ENCODE assay signal across 32 cellular contexts in the genomic region with DNA sequence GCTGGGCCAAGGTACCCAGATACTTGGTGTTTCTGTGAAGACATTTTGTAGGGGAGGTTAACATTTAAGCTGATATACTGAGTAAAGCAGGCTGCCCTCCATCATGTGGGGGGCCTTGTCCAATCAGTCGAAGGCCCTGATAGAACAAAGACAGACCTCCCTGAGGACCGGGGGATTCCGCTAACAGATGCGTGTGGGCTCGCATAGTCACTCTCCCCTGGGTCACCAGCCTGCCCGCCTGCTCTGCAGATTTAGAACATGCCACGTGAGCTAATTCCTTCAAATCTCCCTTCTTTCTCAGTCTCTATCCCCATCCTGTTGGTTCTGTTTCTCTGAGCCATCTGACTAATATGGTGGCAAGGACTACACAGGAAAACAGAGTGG.
"Had no signal": no experiment of that assay in that cellular context is flagged by ENCODE, and none has a peak within 500 bp of the region (broad histone marks: within the 10 kb centered on the region; RNA-seq: fewer than 3 reads in every experiment).

No MANE protein-coding gene starts in this region.

- H3K4me3 ChIP-seq: adrenal gland, ascending aorta, breast epithelium, cardiac muscle cell, colonic mucosa, esophagus squamous epithelium, gastroesophageal sphincter, heart right ventricle, hepatocyte had no signal

- H3K4me1 ChIP-seq: adrenal gland, ascending aorta, breast epithelium, colonic mucosa, gastroesophageal sphincter had no signal

- DNase-seq: activated CD4-positive, alpha-beta T cell treated with anti-CD3 and anti-CD28 coated beads for 1 hour; activated CD4-positive, alpha-beta T cell treated with anti-CD3 and anti-CD28 coated beads for 4 hours; activated CD4-positive, alpha-beta T cell treated with anti-CD3 and anti-CD28 coated beads, Interleukin-2, amount 50 U/mL, for 4 hours; activated effector memory CD4-positive, alpha-beta T cell treated with anti-CD3 and anti-CD28 coated beads, Interleukin-2, amount 50 U/mL, for 16 hours; activated naive CD8-positive, alpha-beta T cell treated with anti-CD3 and anti-CD28 coated beads for 36 hours; activated T-cell treated with anti-CD3 and anti-CD28 coated beads, Interleukin-2, amount 50 U/mL, for 1 hour; central memory CD4-positive, alpha-beta T cell; cerebellar nuclear complex; colonic mucosa; effector CD8-positive, alpha-beta T cell; esophagus squamous epithelium; foreskin melanocyte; heart right ventricle; T-helper 17 cell had no signal

- H3K27ac Mint-ChIP-seq: activated CD4-positive, alpha-beta memory T cell treated with anti-CD3 and anti-CD28 coated beads, Interleukin-2, amount 10 ng/mL, durations not matched to agents 7 days and 5 days; activated CD4-positive, alpha-beta T cell treated with anti-CD3 and anti-CD28 coated beads, Interleukin-2, amount 10 ng/mL, durations not matched to agents 7 days and 5 days; activated naive CD4-positive, alpha-beta T cell treated with anti-CD3 and anti-CD28 coated beads for 36 hours; activated naive CD4-positive, alpha-beta T cell treated with anti-CD3 and anti-CD28 coated beads, Interleukin-2, amount 50 U/mL, for 24 hours; activated naive CD8-positive, alpha-beta T cell treated with anti-CD3 and anti-CD28 coated beads for 36 hours; activated naive CD8-positive, alpha-beta T cell treated with anti-CD3 and anti-CD28 coated beads, Interleukin-2, amount 50 U/mL, for 24 hours; activated T-helper 1 cell treated with anti-CD3 and anti-CD28 coated beads, Interleukin-12 subunit alpha, Interleukin-12 subunit beta, Interleukin-2, Interleukin-4 antibody, amounts not matched to agents 30 ng/mL and 10 ng/mL and 1 ng/mL, durations not matched to agents 14 hours and 24 hours and 36 hours; activated T-helper 2 cell treated with anti-CD3 and anti-CD28 coated beads, Interferon-gamma antibody, Interleukin-2, Interleukin-4, amounts not matched to agents 10 μg/mL and 5 μg/mL and 100 μg/mL, durations not matched to agents 14 hours and 24 hours and 36 hours; T-helper 17 cell; WTC11 had no signal

- ATAC-seq: activated naive CD8-positive, alpha-beta T cell treated with anti-CD3 and anti-CD28 coated beads, Interleukin-2, amount 50 U/mL, for 24 hours; gastroesophageal sphincter; heart right ventricle; T-helper 17 cell; WTC11 had no signal

- H3K36me3 Mint-ChIP-seq: activated naive CD4-positive, alpha-beta T cell treated with anti-CD3 and anti-CD28 coated beads, Interleukin-2, amount 50 U/mL, for 24 hours; activated naive CD8-positive, alpha-beta T cell treated with anti-CD3 and anti-CD28 coated beads for 36 hours had no signal

- H3K27ac ChIP-seq: adrenal gland, ascending aorta, breast epithelium, cardiac muscle cell, colonic mucosa, epithelial cell of prostate, esophagus squamous epithelium, gastroesophageal sphincter, heart right ventricle, hepatocyte had no signal

- H3K4me2 ChIP-seq: hepatocyte had no signal

- H3K79me2 ChIP-seq: hepatocyte had no signal

- H3K4me1 Mint-ChIP-seq: activated CD4-positive, alpha-beta T cell treated with anti-CD3 and anti-CD28 coated beads, Interleukin-2, amount 10 ng/mL, durations not matched to agents 7 days and 5 days; activated naive CD4-positive, alpha-beta T cell treated with anti-CD3 and anti-CD28 coated beads, Interleukin-2, amount 50 U/mL, for 24 hours; activated naive CD8-positive, alpha-beta T cell treated with anti-CD3 and anti-CD28 coated beads for 36 hours; activated naive CD8-positive, alpha-beta T cell treated with anti-CD3 and anti-CD28 coated beads, Interleukin-2, amount 50 U/mL, for 24 hours had no signal

- H3K36me3 ChIP-seq: adrenal gland, ascending aorta, breast epithelium, cardiac muscle cell, colonic mucosa, gastroesophageal sphincter, heart right ventricle had no signal

- FAIRE-seq: endometrium, endothelial cell of umbilical vein had no signal

- H3K9me3 ChIP-seq: adrenal gland, ascending aorta, colonic mucosa had no signal

- H3K9me3 Mint-ChIP-seq: activated naive CD4-positive, alpha-beta T cell treated with anti-CD3 and anti-CD28 coated beads, Interleukin-2, amount 50 U/mL, for 24 hours; activated naive CD8-positive, alpha-beta T cell treated with anti-CD3 and anti-CD28 coated beads for 36 hours; activated naive CD8-positive, alpha-beta T cell treated with anti-CD3 and anti-CD28 coated beads, Interleukin-2, amount 50 U/mL, for 24 hours; activated T-helper 1 cell treated with anti-CD3 and anti-CD28 coated beads, Interleukin-12 subunit alpha, Interleukin-12 subunit beta, Interleukin-2, Interleukin-4 antibody, amounts not matched to agents 30 ng/mL and 10 ng/mL and 1 ng/mL, durations not matched to agents 14 hours and 24 hours and 36 hours; activated T-helper 2 cell treated with anti-CD3 and anti-CD28 coated beads, Interferon-gamma antibody, Interleukin-2, Interleukin-4, amounts not matched to agents 10 μg/mL and 5 μg/mL and 100 μg/mL, durations not matched to agents 14 hours and 24 hours and 36 hours had no signal

- H3K4me3 Mint-ChIP-seq: activated CD4-positive, alpha-beta memory T cell treated with anti-CD3 and anti-CD28 coated beads, Interleukin-2, amount 10 ng/mL, durations not matched to agents 7 days and 5 days; activated CD4-positive, alpha-beta T cell treated with anti-CD3 and anti-CD28 coated beads, Interleukin-2, amount 10 ng/mL, durations not matched to agents 7 days and 5 days; activated naive CD4-positive, alpha-beta T cell treated with anti-CD3 and anti-CD28 coated beads for 36 hours; activated naive CD4-positive, alpha-beta T cell treated with anti-CD3 and anti-CD28 coated beads, Interleukin-2, amount 50 U/mL, for 24 hours; activated naive CD8-positive, alpha-beta T cell treated with anti-CD3 and anti-CD28 coated beads for 36 hours; activated naive CD8-positive, alpha-beta T cell treated with anti-CD3 and anti-CD28 coated beads, Interleukin-2, amount 50 U/mL, for 24 hours; activated T-helper 1 cell treated with anti-CD3 and anti-CD28 coated beads, Interleukin-12 subunit alpha, Interleukin-12 subunit beta, Interleukin-2, Interleukin-4 antibody, amounts not matched to agents 30 ng/mL and 10 ng/mL and 1 ng/mL, durations not matched to agents 14 hours and 24 hours and 36 hours; brain; T-helper 17 cell; WTC11 had no signal

- H2AFZ ChIP-seq: hepatocyte had no signal

- H3K27me3 ChIP-seq: adrenal gland, colonic mucosa, hepatocyte had no signal
